Comparison of ENCODE assay signal across 23 cellular contexts in genomic region chr3:113165841-113166240, GRCh38. TPM values are rescaled to one million over a fixed set of nuclear protein-coding genes. Genes with fewer than 3 reads are reported as not detected.
DNase-seq lines count a peak whose midpoint lies in the region; ATAC-seq and TF ChIP-seq lines count a peak whose summit lies in the region.
"Had no signal": no experiment of that assay in that cellular context is flagged by ENCODE, and none has a peak within 500 bp of the region (broad histone marks: within the 10 kb centered on the region; RNA-seq: fewer than 3 reads in every experiment).

No MANE protein-coding gene starts in this region.

- H3K4me3 ChIP-seq in GM23248 (no peak overlapping the region), muscle layer of colon (ENCODE audit: low read depth in 1 of 2, low read length in 2 of 2) (no peak overlapping the region), skeletal muscle tissue (ENCODE audit: low read length in 3 of 3) (no peak overlapping the region)
- H3K4me3 ChIP-seq: body of pancreas, spleen, upper lobe of left lung had no signal

- H3K4me1 ChIP-seq in GM23248 (ENCODE audit: insufficient read depth) (peaks cover 15% of the 10 kb centered on the region), muscle layer of colon (ENCODE audit: insufficient read depth, low read length) (peaks cover 42% of the 10 kb centered on the region), skeletal muscle tissue (ENCODE audit: control insufficient read depth in 3 of 3, insufficient read depth in 3 of 3, low read length in 3 of 3) (peaks cover 13 to 23% (median 14%) of the 10 kb centered on the region in 3 donors)
- H3K4me1 ChIP-seq: spleen had no signal

- no peak overlapping the region for H3K27ac ChIP-seq in GM23248
- peak overlapping the region; percentile 73 for H3K27ac ChIP-seq in VCaP
- H3K27ac ChIP-seq in muscle layer of colon (ENCODE audit: low read depth, low read length): peak overlapping the region; percentile 70
- H3K27ac ChIP-seq in skeletal muscle tissue (ENCODE audit: low read depth, low read length): peak overlapping the region; percentile 70
- H3K27ac ChIP-seq: body of pancreas, C4-2B, upper lobe of left lung had no signal

- no peak for TF ChIP-seq CTCF in VCaP (conservative IDR thresholded peaks at IDR 0.05)

- no peaks in the 10 kb centered on the region for H3K4me1 Mint-ChIP-seq in T-cell

- no peaks in the 10 kb centered on the region for H3K36me3 Mint-ChIP-seq in T-cell
- H3K36me3 Mint-ChIP-seq: natural killer cell treated with Interleukin-12 subunit alpha and Interleukin-12 subunit beta and Interleukin-15 and Interleukin-18, amount 100 ng/mL, for 72 hours had no signal

- no peaks in the 10 kb centered on the region for H3K9me2 ChIP-seq in GM23248 (ENCODE audit: insufficient read depth)

- POLR2A ChIA-PET in T-cell (lab: Charles Lee): no interaction called here

- H3K9me3 Mint-ChIP-seq in T-cell: no peaks in the 10 kb centered on the region
- H3K9me3 Mint-ChIP-seq: natural killer cell treated with Interleukin-12 subunit alpha and Interleukin-12 subunit beta and Interleukin-15 and Interleukin-18, amount 100 ng/mL, for 72 hours had no signal

- DNase-seq in GM23248 (peak; percentile 12), LoVo (ENCODE audit: low spot score) (no peak), T-cell (no peak)
- DNase-seq: activated CD4-positive, alpha-beta T cell treated with anti-CD3 and anti-CD28 coated beads, Interleukin-2, amount 50 U/mL, for 1 hour; activated CD8-positive, alpha-beta memory T cell treated with anti-CD3 and anti-CD28 coated beads, Interleukin-2, amount 50 U/mL, for 4 hours; body of pancreas; EL; GOT3; Kasumi-1; midbrain; NCI-H187; NCI-H226; spleen; stimulated activated CD4-positive, alpha-beta T cell treated with anti-CD3 and anti-CD28 coated beads, Interleukin-4, amount 100 ng/mL, for 24 hours; stimulated activated naive CD4-positive, alpha-beta T cell treated with Interleukin-2 at 50 U/mL for 16 hours; T-helper 17 cell; upper lobe of left lung had no signal

- WGBS in GM23248 (ENCODE audit: low coverage in 1 of 2, low lambda C conversion rate in 2 of 2, missing lambda C conversion rate in 2 of 2), 2 experiments: 21% methylated on average over 3 of the region's 3 CpGs

- in situ Hi-C loops in GM23248 (cut with MboI): no loop called here

- H4K20me1 ChIP-seq in GM23248 (ENCODE audit: insufficient read depth): no peaks in the 10 kb centered on the region

- no peak overlapping the region for H3K4me3 Mint-ChIP-seq in T-cell
- H3K4me3 Mint-ChIP-seq: natural killer cell treated with Interleukin-12 subunit alpha and Interleukin-12 subunit beta and Interleukin-15 and Interleukin-18, amount 100 ng/mL, for 72 hours; T-helper 17 cell had no signal

- CTCF ChIA-PET in T-cell (lab: Charles Lee): interaction anchor here in 1 of 2 donors (0.6 kb wide), 1 partner anchor 388 kb away, joined by 9 read pairs; no protein-coding TSS in a partner anchor

- H3K9me3 ChIP-seq in GM23248 (ENCODE audit: low read depth): no peaks in the 10 kb centered on the region
- H3K9me3 ChIP-seq in muscle layer of colon (ENCODE audit: low read length): no peaks in the 10 kb centered on the region
- H3K9me3 ChIP-seq in skeletal muscle tissue (ENCODE audit: control insufficient read depth in 3 of 3, low read length in 3 of 3): no peaks in the 10 kb centered on the region
- H3K9me3 ChIP-seq: body of pancreas, spleen, upper lobe of left lung had no signal

- H3K9ac ChIP-seq in GM23248: peak overlapping the region; percentile 71; the same call in 1 of the 2 replicates
- H3K9ac ChIP-seq in muscle layer of colon (ENCODE audit: low read length): no peak overlapping the region
- peak overlapping the region in 2 of 3 donors; percentile 68 to 73 for H3K9ac ChIP-seq in skeletal muscle tissue (ENCODE audit: low read depth in 1 of 3, low read length in 3 of 3)

- 0 out of 2 replicates have a peak overlapping the region, but pooled peaks have one; percentile 91 for H2AFZ ChIP-seq in GM23248

- H3K27me3 Mint-ChIP-seq in T-cell: peaks cover 3 to 5% of the 10 kb centered on the region in 2 donors

- no peaks in the 10 kb centered on the region for H3K79me2 ChIP-seq in GM23248 (ENCODE audit: insufficient read depth)

- ATAC-seq in HG03521 (IDR thresholded peaks at IDR 0.05; ENCODE audit: unreplicated experiment) (no peak), T-cell (replicated peaks in 1 of 4) (no peak)
- ATAC-seq: natural killer cell treated with Interleukin-12 subunit alpha and Interleukin-12 subunit beta and Interleukin-15 and Interleukin-18, amount 100 ng/mL, for 72 hours; T-helper 17 cell had no signal

- peaks cover 5% of the 10 kb centered on the region for H3F3A ChIP-seq in GM23248 (ENCODE audit: insufficient read depth)

- no peak overlapping the region for H3K27ac Mint-ChIP-seq in T-cell
- H3K27ac Mint-ChIP-seq: natural killer cell treated with Interleukin-12 subunit alpha and Interleukin-12 subunit beta and Interleukin-15 and Interleukin-18, amount 100 ng/mL, for 72 hours; T-helper 17 cell had no signal

- H3K36me3 ChIP-seq in GM23248 (ENCODE audit: low read depth) (no peaks in the 10 kb centered on the region), muscle layer of colon (ENCODE audit: insufficient read depth, low read length) (no peaks in the 10 kb centered on the region), skeletal muscle tissue (ENCODE audit: control insufficient read depth in 3 of 3, insufficient read depth in 3 of 3, low read length in 3 of 3) (no peaks in the 10 kb centered on the region)
- H3K36me3 ChIP-seq: spleen, upper lobe of left lung had no signal

- no peaks in the 10 kb centered on the region for H3K27me3 ChIP-seq in GM23248 (replicated peaks; ENCODE audit: insufficient read depth)
- H3K27me3 ChIP-seq in muscle layer of colon (ENCODE audit: control insufficient read depth in 1 of 2, insufficient read depth in 2 of 2, low read length in 2 of 2): no peaks in the 10 kb centered on the region
- H3K27me3 ChIP-seq in skeletal muscle tissue (ENCODE audit: control insufficient read depth in 3 of 3, insufficient read depth in 3 of 3, low read length in 3 of 3): no peaks in the 10 kb centered on the region
- H3K27me3 ChIP-seq: body of pancreas, spleen, upper lobe of left lung had no signal

- H3K4me2 ChIP-seq in GM23248 (ENCODE audit: unreplicated experiment): no peak overlapping the region

RNA-seq across cellular contexts. Expression of gene BOC, which starts 45.5 kb away (rescaled TPM):
- total RNA-seq in GM23248 (2014; rRNA removed; shearing (Covaris generic)): 16.8 and 18.4 TPM in 2 replicates
- 20.8 and 21.6 TPM in 2 replicates for polyA plus RNA-seq in GM23248 (2016; fragmentation: Nextera tagmentation; extraction: Ambion mirVana)
- total RNA-seq in skeletal muscle tissue: 28.7 TPM
- under 1 TPM in 2 of 5 donors, not detected in 3; 0.16 to 0.20 TPM for total RNA-seq in T-cell
- total RNA-seq: T-helper 17 cell had no signal

Comparison
In these comparisons a context has a peak if more than half of its experiments do, and no peak if none do; other contexts are left out.
1. RNA of gene BOC, which starts 45.5 kb away (total RNA-seq): 28.7 TPM in skeletal muscle tissue (single experiment) and 16.8 to 18.4 TPM in GM23248; 0.16 to 0.20 TPM in T-cell; every median in the first group is over 10 times any median in the second.